ENCODE assay signal across 39 cellular contexts in the genomic region with DNA sequence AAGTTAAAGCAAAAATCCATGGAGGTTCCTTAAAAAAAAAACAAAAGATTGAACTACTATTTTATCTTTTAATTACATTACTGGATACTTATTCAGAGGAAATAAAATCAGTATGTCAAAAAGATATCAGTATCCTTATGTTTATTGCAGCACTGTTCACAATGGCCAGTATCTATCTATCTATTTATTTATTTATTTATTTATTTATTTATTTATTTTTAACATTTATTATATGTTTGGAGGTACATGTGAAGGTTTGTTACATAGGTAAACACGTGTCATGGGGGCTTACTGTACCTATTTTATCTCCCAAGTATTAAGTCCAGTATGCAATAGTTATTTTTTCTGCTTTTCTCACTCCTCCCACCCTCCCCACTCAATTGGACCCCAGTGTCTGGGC.
"Had no signal": no experiment of that assay in that cellular context is flagged by ENCODE, and none has a peak within 500 bp of the region (broad histone marks: within the 10 kb centered on the region; RNA-seq: fewer than 3 reads in every experiment).

No MANE protein-coding gene starts in this region.

- H3K9me3 ChIP-seq: adrenal gland, ascending aorta, body of pancreas had no signal

- H3K27me3 Mint-ChIP-seq: activated naive CD4-positive, alpha-beta T cell treated with anti-CD3 and anti-CD28 coated beads, Interleukin-2, amount 10 ng/mL, durations not matched to agents 7 days and 5 days; activated naive CD4-positive, alpha-beta T cell treated with anti-CD3 and anti-CD28 coated beads, Interleukin-2, amount 50 U/mL, for 24 hours; activated naive CD8-positive, alpha-beta T cell; activated naive CD8-positive, alpha-beta T cell treated with anti-CD3 and anti-CD28 coated beads for 36 hours; activated naive CD8-positive, alpha-beta T cell treated with anti-CD3 and anti-CD28 coated beads, Interleukin-2, amount 10 ng/mL, durations not matched to agents 7 days and 5 days; activated naive CD8-positive, alpha-beta T cell treated with anti-CD3 and anti-CD28 coated beads, Interleukin-2, amount 50 U/mL, for 24 hours; activated T-helper 17 cell treated with anti-CD3 and anti-CD28 coated beads, Interleukin-2, amount 50 U/mL, for 72 hours; brain; central memory CD8-positive, alpha-beta T cell had no signal

- H3K4me1 ChIP-seq: adrenal gland, ascending aorta, body of pancreas, breast epithelium had no signal

- H3K4me3 Mint-ChIP-seq: activated naive CD4-positive, alpha-beta T cell treated with anti-CD3 and anti-CD28 coated beads for 36 hours; activated naive CD4-positive, alpha-beta T cell treated with anti-CD3 and anti-CD28 coated beads, Interleukin-2, amount 10 ng/mL, durations not matched to agents 7 days and 5 days; activated naive CD4-positive, alpha-beta T cell treated with anti-CD3 and anti-CD28 coated beads, Interleukin-2, amount 50 U/mL, for 24 hours; activated naive CD8-positive, alpha-beta T cell; activated naive CD8-positive, alpha-beta T cell treated with anti-CD3 and anti-CD28 coated beads for 36 hours; activated naive CD8-positive, alpha-beta T cell treated with anti-CD3 and anti-CD28 coated beads, Interleukin-2, amount 10 ng/mL, durations not matched to agents 7 days and 5 days; activated naive CD8-positive, alpha-beta T cell treated with anti-CD3 and anti-CD28 coated beads, Interleukin-2, amount 50 U/mL, for 24 hours; activated T-cell treated with anti-CD3 and anti-CD28 coated beads, Interleukin-2, amount 50 U/mL, for 24 hours; activated T-cell treated with anti-CD3 and anti-CD28 coated beads, Interleukin-2, amount 50 U/mL, for 4 hours; activated T-cell treated with anti-CD3 and anti-CD28 coated beads, Interleukin-2, amount 50 U/mL, for 72 hours; activated T-helper 1 cell treated with anti-CD3 and anti-CD28 coated beads, Interleukin-12 subunit alpha, Interleukin-12 subunit beta, Interleukin-2, Interleukin-4 antibody, amounts not matched to agents 30 ng/mL and 10 ng/mL and 1 ng/mL, durations not matched to agents 14 hours and 24 hours and 36 hours; activated T-helper 17 cell treated with anti-CD3 and anti-CD28 coated beads, Interleukin-2, amount 50 U/mL, for 72 hours; brain; central memory CD8-positive, alpha-beta T cell had no signal

- H3K36me3 ChIP-seq: adrenal gland, ascending aorta, brain microvascular endothelial cell, breast epithelium, cardiac muscle cell had no signal

- DNase-seq: activated effector memory CD4-positive, alpha-beta T cell treated with anti-CD3 and anti-CD28 coated beads, Interleukin-2, amount 50 U/mL, for 16 hours; activated effector memory CD4-positive, alpha-beta T cell treated with Interleukin-2 at 50 U/mL for 16 hours; activated gamma-delta T cell; activated gamma-delta T cell treated with Interleukin-2 at 50 U/mL for 16 hours; activated naive CD4-positive, alpha-beta T cell; activated naive CD4-positive, alpha-beta T cell treated with anti-CD3 and anti-CD28 coated beads for 36 hours; activated naive CD4-positive, alpha-beta T cell treated with anti-CD3 and anti-CD28 coated beads, Interleukin-2, amount 10 ng/mL, durations not matched to agents 7 days and 5 days; activated naive CD4-positive, alpha-beta T cell treated with anti-CD3 and anti-CD28 coated beads, Interleukin-2, amount 50 U/mL, for 16 hours; activated naive CD4-positive, alpha-beta T cell treated with Interleukin-2 at 50 U/mL for 16 hours; activated naive CD8-positive, alpha-beta T cell treated with anti-CD3 and anti-CD28 coated beads for 36 hours; activated naive CD8-positive, alpha-beta T cell treated with anti-CD3 and anti-CD28 coated beads, Interleukin-2, amount 10 ng/mL, durations not matched to agents 7 days and 5 days; activated naive CD8-positive, alpha-beta T cell treated with anti-CD3 and anti-CD28 coated beads, Interleukin-2, amount 50 U/mL, for 24 hours; activated T-cell treated with anti-CD3 and anti-CD28 coated beads, Interleukin-2, amount 50 U/mL, for 1 hour; activated T-cell treated with anti-CD3 and anti-CD28 coated beads, Interleukin-2, amount 50 U/mL, for 24 hours; activated T-cell treated with anti-CD3 and anti-CD28 coated beads, Interleukin-2, amount 50 U/mL, for 4 hours; activated T-cell treated with anti-CD3 and anti-CD28 coated beads, Interleukin-2, amount 50 U/mL, for 48 hours; activated T-cell treated with anti-CD3 and anti-CD28 coated beads, Interleukin-2, amount 50 U/mL, for 72 hours; adrenal gland; amniotic stem cell; amygdala; anterior cingulate cortex; aorta; body of pancreas; brain microvascular endothelial cell; caudate nucleus; central memory CD4-positive, alpha-beta T cell; cerebellar nuclear complex had no signal

- H3K9me3 Mint-ChIP-seq: activated naive CD4-positive, alpha-beta T cell treated with anti-CD3 and anti-CD28 coated beads, Interleukin-2, amount 50 U/mL, for 24 hours; activated naive CD4-positive, alpha-beta T cell treated with anti-CD3 and anti-CD28 coated beads, Interleukin-2, amount 50 U/mL, for 72 hours; activated naive CD8-positive, alpha-beta T cell treated with anti-CD3 and anti-CD28 coated beads for 36 hours; activated naive CD8-positive, alpha-beta T cell treated with anti-CD3 and anti-CD28 coated beads, Interleukin-2, amount 10 ng/mL, durations not matched to agents 7 days and 5 days; activated naive CD8-positive, alpha-beta T cell treated with anti-CD3 and anti-CD28 coated beads, Interleukin-2, amount 50 U/mL, for 24 hours; activated T-cell treated with anti-CD3 and anti-CD28 coated beads, Interleukin-2, amount 50 U/mL, for 72 hours; activated T-helper 1 cell treated with anti-CD3 and anti-CD28 coated beads, Interleukin-12 subunit alpha, Interleukin-12 subunit beta, Interleukin-2, Interleukin-4 antibody, amounts not matched to agents 30 ng/mL and 10 ng/mL and 1 ng/mL, durations not matched to agents 14 hours and 24 hours and 36 hours; activated T-helper 17 cell treated with anti-CD3 and anti-CD28 coated beads, Interleukin-2, amount 50 U/mL, for 72 hours; central memory CD8-positive, alpha-beta T cell had no signal

- FAIRE-seq: bronchial epithelial cell had no signal

- H3K27ac ChIP-seq: adrenal gland, ascending aorta, body of pancreas, brain microvascular endothelial cell, breast epithelium, cardiac muscle cell had no signal

- ATAC-seq: activated naive CD4-positive, alpha-beta T cell treated with anti-CD3 and anti-CD28 coated beads, Interleukin-2, amount 50 U/mL, for 72 hours; activated naive CD8-positive, alpha-beta T cell treated with anti-CD3 and anti-CD28 coated beads, Interleukin-2, amount 50 U/mL, for 24 hours; activated T-cell treated with anti-CD3 and anti-CD28 coated beads, Interleukin-2, amount 50 U/mL, for 4 hours; activated T-cell treated with anti-CD3 and anti-CD28 coated beads, Interleukin-2, amount 50 U/mL, for 72 hours; activated T-helper 17 cell treated with anti-CD3 and anti-CD28 coated beads, Interleukin-2, amount 50 U/mL, for 72 hours; body of pancreas had no signal

- H3K36me3 Mint-ChIP-seq: activated naive CD4-positive, alpha-beta T cell treated with anti-CD3 and anti-CD28 coated beads, Interleukin-2, amount 10 ng/mL, durations not matched to agents 7 days and 5 days; activated naive CD4-positive, alpha-beta T cell treated with anti-CD3 and anti-CD28 coated beads, Interleukin-2, amount 50 U/mL, for 24 hours; activated naive CD4-positive, alpha-beta T cell treated with anti-CD3 and anti-CD28 coated beads, Interleukin-2, amount 50 U/mL, for 72 hours; activated naive CD8-positive, alpha-beta T cell; activated naive CD8-positive, alpha-beta T cell treated with anti-CD3 and anti-CD28 coated beads for 36 hours; activated naive CD8-positive, alpha-beta T cell treated with anti-CD3 and anti-CD28 coated beads, Interleukin-2, amount 10 ng/mL, durations not matched to agents 7 days and 5 days; brain had no signal

- H3K4me3 ChIP-seq: adrenal gland, ascending aorta, body of pancreas, breast epithelium, cardiac muscle cell had no signal

- H3K4me1 Mint-ChIP-seq: activated naive CD4-positive, alpha-beta T cell treated with anti-CD3 and anti-CD28 coated beads, Interleukin-2, amount 10 ng/mL, durations not matched to agents 7 days and 5 days; activated naive CD4-positive, alpha-beta T cell treated with anti-CD3 and anti-CD28 coated beads, Interleukin-2, amount 50 U/mL, for 24 hours; activated naive CD8-positive, alpha-beta T cell treated with anti-CD3 and anti-CD28 coated beads for 36 hours; activated naive CD8-positive, alpha-beta T cell treated with anti-CD3 and anti-CD28 coated beads, Interleukin-2, amount 10 ng/mL, durations not matched to agents 7 days and 5 days; activated naive CD8-positive, alpha-beta T cell treated with anti-CD3 and anti-CD28 coated beads, Interleukin-2, amount 50 U/mL, for 24 hours; activated T-helper 17 cell treated with anti-CD3 and anti-CD28 coated beads, Interleukin-2, amount 50 U/mL, for 72 hours; brain; central memory CD8-positive, alpha-beta T cell had no signal

- H3K27ac Mint-ChIP-seq: activated naive CD4-positive, alpha-beta T cell treated with anti-CD3 and anti-CD28 coated beads for 36 hours; activated naive CD4-positive, alpha-beta T cell treated with anti-CD3 and anti-CD28 coated beads, Interleukin-2, amount 10 ng/mL, durations not matched to agents 7 days and 5 days; activated naive CD4-positive, alpha-beta T cell treated with anti-CD3 and anti-CD28 coated beads, Interleukin-2, amount 50 U/mL, for 24 hours; activated naive CD4-positive, alpha-beta T cell treated with anti-CD3 and anti-CD28 coated beads, Interleukin-2, amount 50 U/mL, for 72 hours; activated naive CD8-positive, alpha-beta T cell; activated naive CD8-positive, alpha-beta T cell treated with anti-CD3 and anti-CD28 coated beads for 36 hours; activated naive CD8-positive, alpha-beta T cell treated with anti-CD3 and anti-CD28 coated beads, Interleukin-2, amount 10 ng/mL, durations not matched to agents 7 days and 5 days; activated naive CD8-positive, alpha-beta T cell treated with anti-CD3 and anti-CD28 coated beads, Interleukin-2, amount 50 U/mL, for 24 hours; activated T-cell treated with anti-CD3 and anti-CD28 coated beads, Interleukin-2, amount 50 U/mL, for 24 hours; activated T-cell treated with anti-CD3 and anti-CD28 coated beads, Interleukin-2, amount 50 U/mL, for 72 hours; activated T-helper 1 cell treated with anti-CD3 and anti-CD28 coated beads, Interleukin-12 subunit alpha, Interleukin-12 subunit beta, Interleukin-2, Interleukin-4 antibody, amounts not matched to agents 30 ng/mL and 10 ng/mL and 1 ng/mL, durations not matched to agents 14 hours and 24 hours and 36 hours; activated T-helper 17 cell treated with anti-CD3 and anti-CD28 coated beads, Interleukin-2, amount 50 U/mL, for 72 hours; activated T-helper 2 cell treated with anti-CD3 and anti-CD28 coated beads, Interferon-gamma antibody, Interleukin-2, Interleukin-4, amounts not matched to agents 10 μg/mL and 5 μg/mL and 100 μg/mL, durations not matched to agents 14 hours and 24 hours and 36 hours; brain had no signal
